Comparison of ENCODE assay signal across 9 cellular contexts in the genomic region with DNA sequence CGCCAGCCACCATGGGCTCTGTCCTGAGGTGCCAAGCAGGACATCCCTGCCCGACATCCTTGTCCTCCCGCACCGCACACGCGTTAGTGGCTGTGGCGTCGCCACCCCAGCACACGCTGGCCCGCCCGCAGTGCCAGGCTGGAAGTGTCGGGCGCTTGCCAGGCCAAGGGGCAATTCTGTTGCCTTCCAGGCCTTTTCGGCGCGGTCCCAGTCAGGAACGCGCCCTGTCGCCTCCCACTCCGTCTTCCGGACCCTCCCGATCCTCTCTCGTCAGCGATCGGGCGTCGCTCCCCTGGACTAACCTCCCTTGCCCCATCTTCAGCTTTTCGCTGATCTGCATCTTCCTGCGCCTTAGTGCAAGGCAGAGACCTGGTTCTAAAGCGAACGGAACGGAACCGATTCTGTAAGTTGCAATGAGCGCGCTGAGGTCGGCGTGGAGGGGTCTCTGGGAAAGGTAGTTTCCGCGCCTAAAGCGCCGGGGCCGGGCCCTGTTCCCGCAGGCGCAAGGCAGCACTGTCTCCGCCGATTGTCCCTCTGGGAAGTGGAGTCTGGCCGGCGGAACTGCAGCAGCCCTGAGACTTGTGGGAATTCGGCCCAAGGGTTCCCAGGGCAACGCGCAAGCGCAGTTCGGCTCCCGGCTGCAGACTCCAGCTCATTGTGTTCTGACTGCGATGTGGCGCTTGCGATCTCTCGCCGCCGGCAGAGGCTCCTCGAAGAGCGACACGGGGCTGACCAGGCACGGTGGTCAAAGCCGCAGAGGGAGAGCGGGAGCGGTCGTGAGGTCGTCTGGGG. TPM values are rescaled to one million over a fixed set of nuclear protein-coding genes. Genes with fewer than 3 reads are reported as not detected.
DNase-seq lines count a peak whose midpoint lies in the region; ATAC-seq and TF ChIP-seq lines count a peak whose summit lies in the region.
"Had no signal": no experiment of that assay in that cellular context is flagged by ENCODE, and none has a peak within 500 bp of the region (broad histone marks: within the 10 kb centered on the region; RNA-seq: fewer than 3 reads in every experiment).

Gene ZNF454 (plus strand): TSS at position 630 of the 792 bp plus-strand sequence. CDS start 1,594 bp downstream, outside the sequence.

- peak within 1 kb of the TSS; percentile 54 to 89 (median 76) for H3K4me3 ChIP-seq in heart right ventricle

- peak in 1 of 9 donors; percentile 8 for TF ChIP-seq CTCF in heart right ventricle (IDR thresholded peaks at IDR 0.05)

- DNase-seq in DMS 273 treated with DMSO at 0.1 percent for 48 hours (lab: John Stamatoyannopoulos, UW) (peak; percentile 79), amygdala (lab: John Stamatoyannopoulos, UW) (peak; percentile 60 to 97 (median 93)), heart right ventricle (peak; percentile 94 to 95), pons (ENCODE audit: low spot score) (peak; percentile 94)
- no peak for DNase-seq in activated CD8-positive, alpha-beta memory T cell treated with anti-CD3 and anti-CD28 coated beads, Interleukin-2, amount 10 ng/mL, durations not matched to agents 7 days and 5 days
- DNase-seq: T-cell had no signal

- 1% methylated on average over 69 of the region's 69 CpGs for WGBS in heart right ventricle, 2 donors

- H3K27me3 Mint-ChIP-seq in stimulated activated memory B cell treated with anti-CD40 and anti-IgM and Interleukin-4, amounts not matched to agents 10 μg/mL and 1 μg/mL and 100 μg/mL, for 72 hours, result peaks cover 22% of the 10 kb centered on the region
- H3K27me3 Mint-ChIP-seq in activated CD8-positive, alpha-beta memory T cell treated with anti-CD3 and anti-CD28 coated beads, Interleukin-2, amount 10 ng/mL, durations not matched to agents 7 days and 5 days, result peaks cover 7% of the 10 kb centered on the region

- H3K36me3 Mint-ChIP-seq in stimulated activated memory B cell treated with anti-CD40 and anti-IgM and Interleukin-4, amounts not matched to agents 10 μg/mL and 1 μg/mL and 100 μg/mL, for 72 hours, result peaks cover 28% of the 10 kb centered on the region
- peaks cover 2% of the 10 kb centered on the region for H3K36me3 Mint-ChIP-seq in activated CD8-positive, alpha-beta memory T cell treated with anti-CD3 and anti-CD28 coated beads, Interleukin-2, amount 10 ng/mL, durations not matched to agents 7 days and 5 days

- H3K27me3 ChIP-seq in heart right ventricle, result peaks cover 0 to 19% (median 0%) of the 10 kb centered on the region in 7 donors

- peak; percentile 98 to 99 (median 99) for ATAC-seq in heart right ventricle
- ATAC-seq in HG03039 (IDR thresholded peaks at IDR 0.05; ENCODE audit: unreplicated experiment), result no peak
- no peak for ATAC-seq in stimulated activated memory B cell treated with anti-CD40 and anti-IgM and Interleukin-4, amounts not matched to agents 10 μg/mL and 1 μg/mL and 100 μg/mL, for 72 hours
- no peak for ATAC-seq in GM19455 (IDR thresholded peaks at IDR 0.05; ENCODE audit: unreplicated experiment)
- ATAC-seq in activated CD8-positive, alpha-beta memory T cell treated with anti-CD3 and anti-CD28 coated beads, Interleukin-2, amount 10 ng/mL, durations not matched to agents 7 days and 5 days, result no peak
- ATAC-seq: T-cell had no signal

- CTCF ChIA-PET in activated CD8-positive, alpha-beta memory T cell treated with anti-CD3 and anti-CD28 coated beads, Interleukin-2, amount 10 ng/mL, durations not matched to agents 7 days and 5 days (lab: Charles Lee), result no interaction called here

- no peak within 1 kb of the TSS for H3K27ac Mint-ChIP-seq in stimulated activated memory B cell treated with anti-CD40 and anti-IgM and Interleukin-4, amounts not matched to agents 10 μg/mL and 1 μg/mL and 100 μg/mL, for 72 hours
- H3K27ac Mint-ChIP-seq in activated CD8-positive, alpha-beta memory T cell treated with anti-CD3 and anti-CD28 coated beads, Interleukin-2, amount 10 ng/mL, durations not matched to agents 7 days and 5 days, result no peak within 1 kb of the TSS
- H3K27ac Mint-ChIP-seq: T-cell had no signal

- H3K4me1 Mint-ChIP-seq in stimulated activated memory B cell treated with anti-CD40 and anti-IgM and Interleukin-4, amounts not matched to agents 10 μg/mL and 1 μg/mL and 100 μg/mL, for 72 hours, result no peaks in the 10 kb centered on the region
- H3K4me1 Mint-ChIP-seq in activated CD8-positive, alpha-beta memory T cell treated with anti-CD3 and anti-CD28 coated beads, Interleukin-2, amount 10 ng/mL, durations not matched to agents 7 days and 5 days, result no peaks in the 10 kb centered on the region
- H3K4me1 Mint-ChIP-seq: T-cell had no signal

- intact Hi-C loops in heart right ventricle (cut with DNase I), result loop anchor here in 5 of 10 donors (1.0 to 10.0 kb wide), 7 partner anchors 46 to 208 kb away; partner anchors contain the start of genes ZNF879 (in 5 of the 5), ZFP2 (in 2 of the 5) and ZNF354A (in 1 of the 5)

- H3K27ac ChIP-seq in heart right ventricle, result peak within 1 kb of the TSS in 9 of 10 donors; percentile 75 to 86 (median 83)

- peaks cover 0 to 39% (median 1%) of the 10 kb centered on the region in 9 donors for H3K36me3 ChIP-seq in heart right ventricle

- H3K4me1 ChIP-seq in heart right ventricle, result peaks cover 0 to 19% (median 11%) of the 10 kb centered on the region in 9 donors

- H3K4me3 Mint-ChIP-seq in stimulated activated memory B cell treated with anti-CD40 and anti-IgM and Interleukin-4, amounts not matched to agents 10 μg/mL and 1 μg/mL and 100 μg/mL, for 72 hours, result no peak within 1 kb of the TSS
- H3K4me3 Mint-ChIP-seq in activated CD8-positive, alpha-beta memory T cell treated with anti-CD3 and anti-CD28 coated beads, Interleukin-2, amount 10 ng/mL, durations not matched to agents 7 days and 5 days, result no peak within 1 kb of the TSS

- peaks cover 51% of the 10 kb centered on the region for H3K9me3 Mint-ChIP-seq in stimulated activated memory B cell treated with anti-CD40 and anti-IgM and Interleukin-4, amounts not matched to agents 10 μg/mL and 1 μg/mL and 100 μg/mL, for 72 hours
- H3K9me3 Mint-ChIP-seq in activated CD8-positive, alpha-beta memory T cell treated with anti-CD3 and anti-CD28 coated beads, Interleukin-2, amount 10 ng/mL, durations not matched to agents 7 days and 5 days (ENCODE audit: low read depth), result peaks cover 41% of the 10 kb centered on the region

- H3K9me3 ChIP-seq in heart right ventricle, result peaks cover 0 to 92% (median 42%) of the 10 kb centered on the region in 11 donors

RNA-seq across cellular contexts. Expression of gene ZNF454, which starts in this region (rescaled TPM):
- 1 to 10 TPM; 1.4 to 2.7 (median 1.7) TPM for total RNA-seq in heart right ventricle
- polyA plus RNA-seq in heart right ventricle, result 1 to 10 TPM in 1 of 2 donors, under 1 TPM in 1; 0.84 to 1.6 TPM
- not detected for total RNA-seq in activated CD8-positive, alpha-beta memory T cell treated with anti-CD3 and anti-CD28 coated beads, Interleukin-2, amount 10 ng/mL, durations not matched to agents 7 days and 5 days

Comparison
In these comparisons a context has a peak if more than half of its experiments do, and no peak if none do; other contexts are left out.
1. ATAC-seq: peak in heart right ventricle (8 of 8); none in HG03039 (single experiment), stimulated activated memory B cell treated with anti-CD40 and anti-IgM and Interleukin-4, amounts not matched to agents 10 μg/mL and 1 μg/mL and 100 μg/mL, for 72 hours (single experiment), GM19455 (single experiment) and activated CD8-positive, alpha-beta memory T cell treated with anti-CD3 and anti-CD28 coated beads, Interleukin-2, amount 10 ng/mL, durations not matched to agents 7 days and 5 days (single experiment).